In the genomic region with DNA sequence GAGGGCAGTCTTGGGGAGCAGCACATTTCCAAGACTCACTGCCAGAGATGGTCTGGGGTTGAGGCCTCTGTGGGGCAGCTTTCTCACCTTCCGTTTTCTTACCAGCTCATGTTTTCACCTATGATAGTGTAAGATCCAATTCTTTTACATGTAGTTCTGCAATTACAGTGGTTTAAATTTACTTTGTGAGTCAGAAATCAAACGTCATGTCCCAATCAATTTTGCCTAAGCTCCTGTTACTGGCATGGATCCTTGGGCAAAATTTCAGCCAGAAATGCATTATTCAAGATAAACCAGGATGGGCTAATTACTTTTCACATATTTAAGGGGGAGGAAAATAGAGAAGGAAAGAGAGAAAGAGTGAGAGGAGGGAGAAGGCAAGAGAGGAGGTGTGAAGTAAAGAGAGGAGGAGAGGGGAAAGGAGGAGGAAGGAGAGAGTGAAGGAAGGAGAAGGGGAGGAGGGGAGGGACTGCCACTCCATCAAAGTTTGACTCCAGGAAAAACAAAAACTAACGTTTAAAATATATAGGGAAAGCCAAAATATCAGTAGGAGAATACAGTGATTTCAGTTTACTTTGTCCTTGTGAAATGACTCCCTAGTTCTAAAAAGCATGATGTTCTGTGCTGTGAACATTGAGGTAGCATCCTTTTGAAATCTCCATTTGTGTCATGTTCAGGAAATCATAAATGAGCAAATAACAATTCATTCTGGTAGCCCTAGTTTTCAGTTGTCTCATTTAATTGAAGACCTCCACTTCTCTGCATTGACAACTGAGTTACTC, we compare ENCODE assay signal across 2 cellular contexts.
TF ChIP-seq lines count a peak whose summit lies in the region.

No MANE protein-coding gene starts in this region.

TF ChIP-seq in A549, 52 proteins besides CTCF, POLR2A, EP300 and RAD21:
- TF ChIP-seq HOXB5 (CRISPR knock-in tag; IDR thresholded peaks at IDR 0.05) (no peak), NPAS2 (CRISPR knock-in tag; IDR thresholded peaks at IDR 0.05; ENCODE audit: borderline replicate concordance) (no peak), ZFP36 (IDR thresholded peaks at IDR 0.05; ENCODE audit: borderline replicate concordance, partially characterized antibody) (no peak), MAFK (IDR thresholded peaks at IDR 0.05; ENCODE audit: partially characterized antibody) (no peak), RARB (CRISPR knock-in tag; IDR thresholded peaks at IDR 0.05) (no peak), HOXB13 (CRISPR knock-in tag; IDR thresholded peaks at IDR 0.05; ENCODE audit: low read depth) (no peak), SREBF2 (IDR thresholded peaks at IDR 0.05) (no peak), GATA3 (IDR thresholded peaks at IDR 0.05; ENCODE audit: borderline replicate concordance) (no peak), RNF2 (IDR thresholded peaks at IDR 0.05; ENCODE audit: borderline replicate concordance, low read depth) (no peak), JUNB (IDR thresholded peaks at IDR 0.05) (no peak), TP53 (CRISPR knock-in tag; IDR thresholded peaks at IDR 0.05) (no peak), KDM5A (IDR thresholded peaks at IDR 0.05) (no peak), JUN (IDR thresholded peaks at IDR 0.05) (no peak), HDAC2 (IDR thresholded peaks at IDR 0.05) (no peak), NR3C1 (IDR thresholded peaks at IDR 0.05) (no peak)
- TF ChIP-seq, protein P1, sequence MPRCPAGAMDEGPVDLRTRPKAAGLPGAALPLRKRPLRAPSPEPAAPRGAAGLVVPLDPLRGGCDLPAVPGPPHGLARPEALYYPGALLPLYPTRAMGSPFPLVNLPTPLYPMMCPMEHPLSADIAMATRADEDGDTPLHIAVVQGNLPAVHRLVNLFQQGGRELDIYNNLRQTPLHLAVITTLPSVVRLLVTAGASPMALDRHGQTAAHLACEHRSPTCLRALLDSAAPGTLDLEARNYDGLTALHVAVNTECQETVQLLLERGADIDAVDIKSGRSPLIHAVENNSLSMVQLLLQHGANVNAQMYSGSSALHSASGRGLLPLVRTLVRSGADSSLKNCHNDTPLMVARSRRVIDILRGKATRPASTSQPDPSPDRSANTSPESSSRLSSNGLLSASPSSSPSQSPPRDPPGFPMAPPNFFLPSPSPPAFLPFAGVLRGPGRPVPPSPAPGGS (IDR thresholded peaks at IDR 0.05): no peak
- TF ChIP-seq, protein P2, sequence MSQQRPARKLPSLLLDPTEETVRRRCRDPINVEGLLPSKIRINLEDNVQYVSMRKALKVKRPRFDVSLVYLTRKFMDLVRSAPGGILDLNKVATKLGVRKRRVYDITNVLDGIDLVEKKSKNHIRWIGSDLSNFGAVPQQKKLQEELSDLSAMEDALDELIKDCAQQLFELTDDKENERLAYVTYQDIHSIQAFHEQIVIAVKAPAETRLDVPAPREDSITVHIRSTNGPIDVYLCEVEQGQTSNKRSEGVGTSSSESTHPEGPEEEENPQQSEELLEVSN (IDR thresholded peaks at IDR 0.05; ENCODE audit: borderline replicate concordance, low read depth): no peak
- TF ChIP-seq, protein P3, sequence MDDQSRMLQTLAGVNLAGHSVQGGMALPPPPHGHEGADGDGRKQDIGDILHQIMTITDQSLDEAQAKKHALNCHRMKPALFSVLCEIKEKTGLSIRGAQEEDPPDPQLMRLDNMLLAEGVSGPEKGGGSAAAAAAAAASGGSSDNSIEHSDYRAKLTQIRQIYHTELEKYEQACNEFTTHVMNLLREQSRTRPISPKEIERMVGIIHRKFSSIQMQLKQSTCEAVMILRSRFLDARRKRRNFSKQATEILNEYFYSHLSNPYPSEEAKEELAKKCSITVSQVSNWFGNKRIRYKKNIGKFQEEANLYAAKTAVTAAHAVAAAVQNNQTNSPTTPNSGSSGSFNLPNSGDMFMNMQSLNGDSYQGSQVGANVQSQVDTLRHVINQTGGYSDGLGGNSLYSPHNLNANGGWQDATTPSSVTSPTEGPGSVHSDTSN (IDR thresholded peaks at IDR 0.05): no peak

TF ChIP-seq in K562, 482 proteins besides CTCF, POLR2A, EP300 and RAD21:
- TF ChIP-seq CBX2 (IDR thresholded peaks at IDR 0.05; ENCODE audit: insufficient read depth, low read length, poor library complexity, severe bottlenecking) (peak; percentile 20), NFRKB (IDR thresholded peaks at IDR 0.05; ENCODE audit: low read depth) (no peak)
TF ChIP-seq in K562: peak in this region for 1.
